In genomic region chr5:74028406-74028805, GRCh38 we compare ENCODE assay signal across 17 cellular contexts.
DNase-seq lines count a peak whose midpoint lies in the region; ATAC-seq lines count a peak whose summit lies in the region.
"Had no signal": no experiment of that assay in that cellular context is flagged by ENCODE, and none has a peak within 500 bp of the region (broad histone marks: within the 10 kb centered on the region; RNA-seq: fewer than 3 reads in every experiment).

No MANE protein-coding gene starts in this region.

- ATAC-seq in HG03457 (IDR thresholded peaks at IDR 0.05; ENCODE audit: unreplicated experiment), result no peak
- no peak for ATAC-seq in GM19463 (IDR thresholded peaks at IDR 0.05; ENCODE audit: unreplicated experiment)
- ATAC-seq: activated CD4-positive, alpha-beta T cell treated with anti-CD3 and anti-CD28 coated beads for 36 hours; activated CD8-positive, alpha-beta memory T cell treated with anti-CD3 and anti-CD28 coated beads, Interleukin-2, amount 10 ng/mL, durations not matched to agents 7 days and 5 days had no signal

- no peaks in the 10 kb centered on the region for H3K79me1 ChIP-seq in mesendoderm (ENCODE audit: low read length)

- no CpG with 5 or more reads among the region's 3 CpGs for WGBS in mesendoderm (ENCODE audit: extremely low coverage, insufficient coverage, low lambda C conversion rate)

- H3K56ac ChIP-seq in mesendoderm (ENCODE audit: low read length), result no peak overlapping the region

- H2BK15ac ChIP-seq in mesendoderm (replicated peaks; ENCODE audit: low read depth), result no peak overlapping the region

- H3K4me1 ChIP-seq in mesendoderm (ENCODE audit: control insufficient read depth, low read depth, low read length), result peaks cover 4% of the 10 kb centered on the region
- H3K4me1 ChIP-seq: esophagus muscularis mucosa had no signal

- H4K8ac ChIP-seq in mesendoderm (ENCODE audit: low read depth, low read length), result no peak overlapping the region

- H3K27ac ChIP-seq in mesendoderm (ENCODE audit: low read depth, low read length), result no peak overlapping the region
- H3K27ac ChIP-seq: esophagus muscularis mucosa had no signal

- H3K4ac ChIP-seq in mesendoderm (ENCODE audit: low read depth, low read length), result no peak overlapping the region

- H3K4me3 ChIP-seq in mesendoderm (ENCODE audit: low read length), result no peak overlapping the region
- H3K4me3 ChIP-seq: esophagus muscularis mucosa had no signal

- H2BK120ac ChIP-seq in mesendoderm (ENCODE audit: low read depth, low read length), result no peak overlapping the region

- no peak overlapping the region for H4K5ac ChIP-seq in mesendoderm (ENCODE audit: low read length)

- no peak overlapping the region for H3K23ac ChIP-seq in mesendoderm (ENCODE audit: low read length)

- H3K79me2 ChIP-seq in mesendoderm (ENCODE audit: control insufficient read depth, insufficient read depth, low read length), result no peaks in the 10 kb centered on the region

- DNase-seq in H4 (ENCODE audit: low spot score) (peak; percentile 17), NCI-H146 treated with DMSO at 0.1 percent for 48 hours (lab: John Stamatoyannopoulos, UW; ENCODE audit: unreplicated experiment) (peak; percentile 51), amniotic epithelial cell (ENCODE audit: low read depth) (peak; percentile 38), mesendoderm (peak; percentile 78), epidermal melanocyte (ENCODE audit: insufficient read length, low spot score) (no peak), hippocampal formation (lab: John Stamatoyannopoulos, UW) (no peak)
- DNase-seq: activated CD4-positive, alpha-beta T cell treated with anti-CD3 and anti-CD28 coated beads for 36 hours; activated CD8-positive, alpha-beta memory T cell treated with anti-CD3 and anti-CD28 coated beads, Interleukin-2, amount 10 ng/mL, durations not matched to agents 7 days and 5 days; activated naive CD8-positive, alpha-beta T cell treated with anti-CD3 and anti-CD28 coated beads, Interleukin-2, amount 10 ng/mL, durations not matched to agents 7 days and 5 days; caudate nucleus; DMS 273 treated with DMSO at 0.1 percent for 48 hours; NCI-H1436 treated with DMSO at 0.1 percent for 48 hours; NCI-H2227 treated with DMSO at 0.1 percent for 48 hours; NK-92 treated with Interleukin-12 subunit alpha and Interleukin-12 subunit beta, amount 100 ng/mL, for 24 hours had no signal

- H3K27me3 ChIP-seq in mesendoderm (ENCODE audit: insufficient read depth, low read length, poor library complexity), result no peaks in the 10 kb centered on the region
- H3K27me3 ChIP-seq: esophagus muscularis mucosa had no signal

- no peak overlapping the region for H2AK5ac ChIP-seq in mesendoderm (ENCODE audit: low read length)

- H3K18ac ChIP-seq in mesendoderm (ENCODE audit: low read length), result peak overlapping the region; percentile 68

- H3K36me3 ChIP-seq in mesendoderm (ENCODE audit: control insufficient read depth, insufficient read depth, low read length), result no peaks in the 10 kb centered on the region
- H3K36me3 ChIP-seq: esophagus muscularis mucosa had no signal

- no peak overlapping the region for H2BK5ac ChIP-seq in mesendoderm (ENCODE audit: low read length)

- no peak overlapping the region for H3K4me2 ChIP-seq in mesendoderm (ENCODE audit: low read length)

- H3K9ac ChIP-seq in mesendoderm (ENCODE audit: low read length), result no peak overlapping the region

Comparison
In these comparisons a context has a peak if more than half of its experiments do, and no peak if none do; other contexts are left out.
1. DNase-seq: peak in H4 (single experiment), NCI-H146 treated with DMSO at 0.1 percent for 48 hours (single experiment), amniotic epithelial cell (single experiment) and mesendoderm (single experiment); none in epidermal melanocyte (single experiment) and hippocampal formation (0 of 2).